Comparison of ENCODE assay signal across 8 cellular contexts in the genomic region with DNA sequence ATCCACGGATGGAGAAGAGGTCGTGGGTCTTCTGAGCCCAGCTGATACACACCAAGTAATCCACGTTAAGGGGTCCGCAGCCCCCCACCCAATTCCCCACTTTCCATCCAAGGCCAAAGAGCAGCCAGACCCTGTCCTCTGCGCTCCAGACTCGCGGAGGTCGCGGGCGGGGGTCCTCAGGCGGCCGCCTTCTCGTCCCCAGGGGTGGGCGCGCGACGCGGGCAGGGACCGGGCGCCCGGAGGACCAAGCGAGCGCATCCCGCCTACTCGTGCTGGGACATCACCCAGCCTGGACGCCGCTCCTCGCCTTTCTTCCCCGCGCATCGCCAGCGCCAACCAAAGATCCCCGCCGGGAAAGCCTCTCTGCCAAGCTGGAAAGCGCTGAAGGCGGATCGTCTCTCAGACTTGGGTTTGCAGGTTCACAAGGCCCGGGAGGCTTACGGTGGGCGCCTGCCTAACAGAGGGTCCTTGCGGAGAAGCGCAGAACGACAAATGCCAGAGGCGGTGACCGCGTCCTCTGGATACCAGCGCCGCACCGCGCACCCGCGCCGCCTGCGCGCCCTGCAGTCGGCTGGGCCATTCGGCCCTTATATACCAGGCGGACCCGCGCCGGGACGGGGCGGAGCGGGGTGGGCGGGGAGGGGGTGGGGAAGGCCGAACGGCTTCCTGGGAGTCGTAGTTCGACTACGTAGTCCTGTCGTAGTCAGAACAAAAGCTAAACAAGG.
DNase-seq lines count a peak whose midpoint lies in the region; ATAC-seq and TF ChIP-seq lines count a peak whose summit lies in the region.

No MANE protein-coding gene starts in this region.

- peak overlapping the region; percentile 91 for H3K9ac ChIP-seq in mucosa of stomach (ENCODE audit: low read length)

- H3K4me3 Mint-ChIP-seq in stimulated activated effector memory CD8-positive, alpha-beta T cell treated with anti-CD3 and anti-CD28 coated beads, Interleukin-12 subunit alpha, Interleukin-12 subunit beta, amount 100 ng/mL, for 72 hours = peak overlapping the region; percentile 71

- TF ChIP-seq POLR2A in esophagus muscularis mucosa (IDR thresholded peaks at IDR 0.05; ENCODE audit: low read depth) = no peak

- no peak for TF ChIP-seq EP300 in esophagus muscularis mucosa (IDR thresholded peaks at IDR 0.05)

- H3K27ac Mint-ChIP-seq in stimulated activated effector memory CD8-positive, alpha-beta T cell treated with anti-CD3 and anti-CD28 coated beads, Interleukin-12 subunit alpha, Interleukin-12 subunit beta, amount 100 ng/mL, for 72 hours = no peak overlapping the region

- WGBS in esophagus muscularis mucosa = 4% methylated on average over 4 of the region's 71 CpGs

- peak overlapping the region; percentile 49 to 59 (median 54) for H3K4me3 ChIP-seq in esophagus muscularis mucosa
- peak overlapping the region; percentile 96 for H3K4me3 ChIP-seq in mucosa of stomach (ENCODE audit: low read length)

- intact Hi-C loops in esophagus muscularis mucosa (cut with DNase I) = no loop called here

- H3K36me3 ChIP-seq in esophagus muscularis mucosa (no peaks in the 10 kb centered on the region), mucosa of stomach (ENCODE audit: control insufficient read depth, insufficient read depth, low read length) (no peaks in the 10 kb centered on the region)

- H3K27ac ChIP-seq in esophagus muscularis mucosa (replicated peaks in 1 of 4) = peak overlapping the region in 3 of 4 donors; percentile 24 to 47 (median 38)

- peaks cover 0 to 64% (median 2%) of the 10 kb centered on the region in 4 donors for H3K27me3 ChIP-seq in esophagus muscularis mucosa
- no peaks in the 10 kb centered on the region for H3K27me3 ChIP-seq in mucosa of stomach (ENCODE audit: control insufficient read depth, insufficient read depth, low read length)

- no peaks in the 10 kb centered on the region for H3K36me3 Mint-ChIP-seq in stimulated activated effector memory CD8-positive, alpha-beta T cell treated with anti-CD3 and anti-CD28 coated beads, Interleukin-12 subunit alpha, Interleukin-12 subunit beta, amount 100 ng/mL, for 72 hours

- ATAC-seq in HG02973 (IDR thresholded peaks at IDR 0.05; ENCODE audit: unreplicated experiment) = peak; percentile 55
- peak; percentile 76 for ATAC-seq in stimulated activated effector memory CD8-positive, alpha-beta T cell treated with anti-CD3 and anti-CD28 coated beads, Interleukin-12 subunit alpha, Interleukin-12 subunit beta, amount 100 ng/mL, for 72 hours

- H3K4me1 ChIP-seq in esophagus muscularis mucosa (peaks cover 0 to 25% (median 22%) of the 10 kb centered on the region in 4 donors), mucosa of stomach (ENCODE audit: control insufficient read depth, insufficient read depth, low read length) (peaks cover 26% of the 10 kb centered on the region)

- DNase-seq in NCI-H1417 (lab: John Stamatoyannopoulos, UW) = peak; percentile 82 to 87 (median 87)
- DNase-seq in NCI-H1417 treated with DMSO at 0.1 percent for 48 hours (lab: John Stamatoyannopoulos, UW) = no peak
- peak; percentile 55 to 84 for DNase-seq in NCI-H524 (lab: John Stamatoyannopoulos, UW)
- DNase-seq in activated T-cell treated with anti-CD3 and anti-CD28 coated beads for 48 hours (ENCODE audit: low read depth) = peak; percentile 54
- DNase-seq in esophagus muscularis mucosa (ENCODE audit: extremely low spot score) = no peak
- DNase-seq in stimulated activated effector memory CD8-positive, alpha-beta T cell treated with anti-CD3 and anti-CD28 coated beads, Interleukin-12 subunit alpha, Interleukin-12 subunit beta, amount 100 ng/mL, for 72 hours (ENCODE audit: low spot score in 2 of 2) = peak; percentile 4 to 65

- no peak for TF ChIP-seq CTCF in esophagus muscularis mucosa (IDR thresholded peaks at IDR 0.05)

- peaks cover 20% of the 10 kb centered on the region for H3K4me1 Mint-ChIP-seq in stimulated activated effector memory CD8-positive, alpha-beta T cell treated with anti-CD3 and anti-CD28 coated beads, Interleukin-12 subunit alpha, Interleukin-12 subunit beta, amount 100 ng/mL, for 72 hours

- H3K9me3 Mint-ChIP-seq in stimulated activated effector memory CD8-positive, alpha-beta T cell treated with anti-CD3 and anti-CD28 coated beads, Interleukin-12 subunit alpha, Interleukin-12 subunit beta, amount 100 ng/mL, for 72 hours = no peaks in the 10 kb centered on the region

- H3K9me3 ChIP-seq in esophagus muscularis mucosa (no peaks in the 10 kb centered on the region), mucosa of stomach (ENCODE audit: control insufficient read depth, low read length) (no peaks in the 10 kb centered on the region)

Comparison
In these comparisons a context has a peak if more than half of its experiments do, and no peak if none do; other contexts are left out.
1. DNase-seq: peak in NCI-H1417 (3 of 3), NCI-H524 (2 of 2), activated T-cell treated with anti-CD3 and anti-CD28 coated beads for 48 hours (single experiment) and stimulated activated effector memory CD8-positive, alpha-beta T cell treated with anti-CD3 and anti-CD28 coated beads, Interleukin-12 subunit alpha, Interleukin-12 subunit beta, amount 100 ng/mL, for 72 hours (2 of 2); none in NCI-H1417 treated with DMSO at 0.1 percent for 48 hours (single experiment) and esophagus muscularis mucosa (single experiment).